In genomic region chr10:89475137-89475536, GRCh38 we compare ENCODE assay signal across 21 cellular contexts.
DNase-seq lines count a peak whose midpoint lies in the region; ATAC-seq and TF ChIP-seq lines count a peak whose summit lies in the region.
"Had no signal": no experiment of that assay in that cellular context is flagged by ENCODE, and none has a peak within 500 bp of the region (broad histone marks: within the 10 kb centered on the region; RNA-seq: fewer than 3 reads in every experiment).

No MANE protein-coding gene starts in this region.

- H2AFZ ChIP-seq in ACC112 (ENCODE audit: low read length, unreplicated experiment), result peak overlapping the region; percentile 38

- H3K27me3 ChIP-seq in ACC112 (ENCODE audit: insufficient read depth, low read length) (no peaks in the 10 kb centered on the region), esophagus squamous epithelium (no peaks in the 10 kb centered on the region), right lobe of liver (no peaks in the 10 kb centered on the region), gastrocnemius medialis (no peaks in the 10 kb centered on the region)
- H3K27me3 ChIP-seq: SJCRH30 had no signal

- H3K36me3 ChIP-seq in ACC112 (ENCODE audit: insufficient read depth, low read length), result no peaks in the 10 kb centered on the region
- no peaks in the 10 kb centered on the region for H3K36me3 ChIP-seq in esophagus squamous epithelium
- no peaks in the 10 kb centered on the region for H3K36me3 ChIP-seq in right lobe of liver
- H3K36me3 ChIP-seq in gastrocnemius medialis, result no peaks in the 10 kb centered on the region
- H3K36me3 ChIP-seq: SJCRH30 had no signal

- intact Hi-C loops in esophagus squamous epithelium (cut with DNase I) (no loop called here), right lobe of liver (cut with DNase I) (no loop called here), gastrocnemius medialis (cut with DNase I; ENCODE audit: low total_unique reads) (loop anchor here (5.0 kb wide), 1 partner anchor 48 kb away; no protein-coding TSS in a partner anchor)

- no peaks in the 10 kb centered on the region for H3K79me2 ChIP-seq in ACC112 (ENCODE audit: control insufficient read depth, insufficient read depth, low read length, unreplicated experiment)

- in situ Hi-C loops in gastrocnemius medialis (cut with MboI; ENCODE audit: low sequenced_read_pairs in 4 of 4), result no loop called here

- 28 to 29% methylated on average over 2 of the region's 2 CpGs for WGBS in esophagus squamous epithelium, 2 donors
- whole genome bisulfite sequencing in right lobe of liver (ENCODE audit: insufficient coverage, low coverage, low lambda C conversion rate, missing lambda C conversion rate), result 4% methylated on average over 2 of the region's 2 CpGs

- H3K27ac ChIP-seq in ACC112 (ENCODE audit: low read depth, low read length) (peak overlapping the region; percentile 20), esophagus squamous epithelium (peak overlapping the region; percentile 17 to 58 (median 41)), right lobe of liver (peak overlapping the region; percentile 41 to 93 (median 78)), gastrocnemius medialis (peak overlapping the region; percentile 21 to 62 (median 48))
- H3K27ac ChIP-seq: SJCRH30 had no signal

- H3K27ac Mint-ChIP-seq in stimulated activated effector memory CD8-positive, alpha-beta T cell treated with anti-CD3 and anti-CD28 coated beads, Interleukin-12 subunit alpha, Interleukin-12 subunit beta, amount 100 ng/mL, for 72 hours, result no peak overlapping the region
- H3K27ac Mint-ChIP-seq: activated naive CD4-positive, alpha-beta T cell treated with anti-CD3 and anti-CD28 coated beads for 36 hours; CD8-positive, alpha-beta memory T cell; natural killer cell treated with Interleukin-12 subunit alpha and Interleukin-12 subunit beta and Interleukin-15 and Interleukin-18, amount 100 ng/mL, for 72 hours had no signal

- no peak overlapping the region for H3K4me3 Mint-ChIP-seq in stimulated activated effector memory CD8-positive, alpha-beta T cell treated with anti-CD3 and anti-CD28 coated beads, Interleukin-12 subunit alpha, Interleukin-12 subunit beta, amount 100 ng/mL, for 72 hours
- H3K4me3 Mint-ChIP-seq: activated naive CD4-positive, alpha-beta T cell treated with anti-CD3 and anti-CD28 coated beads for 36 hours; CD8-positive, alpha-beta memory T cell; natural killer cell treated with Interleukin-12 subunit alpha and Interleukin-12 subunit beta and Interleukin-15 and Interleukin-18, amount 100 ng/mL, for 72 hours had no signal

- no peaks in the 10 kb centered on the region for H3K9me3 Mint-ChIP-seq in stimulated activated effector memory CD8-positive, alpha-beta T cell treated with anti-CD3 and anti-CD28 coated beads, Interleukin-12 subunit alpha, Interleukin-12 subunit beta, amount 100 ng/mL, for 72 hours
- H3K9me3 Mint-ChIP-seq: activated naive CD4-positive, alpha-beta T cell treated with anti-CD3 and anti-CD28 coated beads for 36 hours; brain; CD8-positive, alpha-beta memory T cell; natural killer cell treated with Interleukin-12 subunit alpha and Interleukin-12 subunit beta and Interleukin-15 and Interleukin-18, amount 100 ng/mL, for 72 hours had no signal

- peaks cover 61% of the 10 kb centered on the region for H3K4me1 ChIP-seq in ACC112 (ENCODE audit: control insufficient read depth, insufficient read depth, low read length, unreplicated experiment)
- H3K4me1 ChIP-seq in esophagus squamous epithelium, result peaks cover 0 to 34% (median 0%) of the 10 kb centered on the region in 3 donors
- peaks cover 0 to 60% (median 28%) of the 10 kb centered on the region in 4 donors for H3K4me1 ChIP-seq in right lobe of liver
- peaks cover 35 to 39% of the 10 kb centered on the region in 2 donors for H3K4me1 ChIP-seq in gastrocnemius medialis

- H3K9me3 ChIP-seq in esophagus squamous epithelium (no peaks in the 10 kb centered on the region), right lobe of liver (no peaks in the 10 kb centered on the region), gastrocnemius medialis (no peaks in the 10 kb centered on the region)
- H3K9me3 ChIP-seq: SJCRH30 had no signal

- no peak for TF ChIP-seq POLR2A in esophagus squamous epithelium (IDR thresholded peaks at IDR 0.05)
- TF ChIP-seq POLR2A in right lobe of liver (IDR thresholded peaks at IDR 0.05), result no peak
- TF ChIP-seq POLR2A in gastrocnemius medialis (IDR thresholded peaks at IDR 0.05), result no peak

- H3K4me3 ChIP-seq in ACC112 (ENCODE audit: low read depth, low read length) (no peak overlapping the region), esophagus squamous epithelium (no peak overlapping the region), right lobe of liver (no peak overlapping the region), gastrocnemius medialis (no peak overlapping the region)
- H3K4me3 ChIP-seq: SJCRH30 had no signal

- no peak for TF ChIP-seq CTCF in esophagus squamous epithelium (IDR thresholded peaks at IDR 0.05)
- no peak for TF ChIP-seq CTCF in right lobe of liver (IDR thresholded peaks at IDR 0.05)
- TF ChIP-seq CTCF in gastrocnemius medialis (IDR thresholded peaks at IDR 0.05 in 4 of 5, conservative IDR thresholded peaks at IDR 0.05 in 1 of 5), result no peak

- ATAC-seq in right lobe of liver (peak in 3 of 4 donors; percentile 4 to 24 (median 19)), gastrocnemius medialis (no peak), HG02610 (IDR thresholded peaks at IDR 0.05; ENCODE audit: unreplicated experiment) (no peak), HG03097 (IDR thresholded peaks at IDR 0.05; ENCODE audit: low FRiP score, unreplicated experiment) (no peak)
- no peak for ATAC-seq in stimulated activated effector memory CD8-positive, alpha-beta T cell treated with anti-CD3 and anti-CD28 coated beads, Interleukin-12 subunit alpha, Interleukin-12 subunit beta, amount 100 ng/mL, for 72 hours
- ATAC-seq: natural killer cell treated with Interleukin-12 subunit alpha and Interleukin-12 subunit beta and Interleukin-15 and Interleukin-18, amount 100 ng/mL, for 72 hours had no signal

- no peaks in the 10 kb centered on the region for H3K36me3 Mint-ChIP-seq in stimulated activated effector memory CD8-positive, alpha-beta T cell treated with anti-CD3 and anti-CD28 coated beads, Interleukin-12 subunit alpha, Interleukin-12 subunit beta, amount 100 ng/mL, for 72 hours
- H3K36me3 Mint-ChIP-seq: brain; CD8-positive, alpha-beta memory T cell; natural killer cell treated with Interleukin-12 subunit alpha and Interleukin-12 subunit beta and Interleukin-15 and Interleukin-18, amount 100 ng/mL, for 72 hours had no signal

- H3K4me1 Mint-ChIP-seq in stimulated activated effector memory CD8-positive, alpha-beta T cell treated with anti-CD3 and anti-CD28 coated beads, Interleukin-12 subunit alpha, Interleukin-12 subunit beta, amount 100 ng/mL, for 72 hours, result peaks cover 12% of the 10 kb centered on the region

- DNase-seq in esophagus squamous epithelium (lab: John Stamatoyannopoulos, UW) (no peak), right lobe of liver (no peak), gastrocnemius medialis (no peak), AG20443 (ENCODE audit: low spot score) (no peak)
- DNase-seq in stimulated activated effector memory CD8-positive, alpha-beta T cell treated with anti-CD3 and anti-CD28 coated beads, Interleukin-12 subunit alpha, Interleukin-12 subunit beta, amount 100 ng/mL, for 72 hours (ENCODE audit: low spot score in 2 of 2), result no peak
- DNase-seq: activated CD4-positive, alpha-beta T cell treated with anti-CD3 and anti-CD28 coated beads for 4 hours; activated naive CD4-positive, alpha-beta T cell treated with anti-CD3 and anti-CD28 coated beads for 36 hours; CD8-positive, alpha-beta memory T cell; dorsolateral prefrontal cortex; MM.1S; NCI-H1694; NCI-H446 treated with DMSO at 0.1 percent for 48 hours; SJCRH30; stimulated activated CD4-positive, alpha-beta T cell treated with anti-CD3 and anti-CD28 coated beads, Interleukin-4, amount 100 ng/mL, for 24 hours; stimulated activated CD8-positive, alpha-beta memory T cell treated with anti-CD3 and anti-CD28 coated beads, Interleukin-4, amount 100 ng/mL, for 48 hours; T1000 had no signal

Comparison
In these comparisons a context has a peak if more than half of its experiments do, and no peak if none do; other contexts are left out.
1. H3K27ac ChIP-seq: peak in every context shown above with its lines; median percentile 78 in right lobe of liver; 48 in gastrocnemius medialis; 41 in esophagus squamous epithelium; 20 in ACC112.
2. ATAC-seq: peak in right lobe of liver (3 of 4); none in gastrocnemius medialis (0 of 2), stimulated activated effector memory CD8-positive, alpha-beta T cell treated with anti-CD3 and anti-CD28 coated beads, Interleukin-12 subunit alpha, Interleukin-12 subunit beta, amount 100 ng/mL, for 72 hours (single experiment), HG02610 (single experiment) and HG03097 (single experiment).